ENCODE assay signal across 36 cellular contexts in genomic region chr4:99712530-99712929, GRCh38. TPM values are rescaled to one million over a fixed set of nuclear protein-coding genes. Genes with fewer than 3 reads are reported as not detected.
"Had no signal": no experiment of that assay in that cellular context is flagged by ENCODE, and none has a peak within 500 bp of the region (broad histone marks: within the 10 kb centered on the region; RNA-seq: fewer than 3 reads in every experiment).

No MANE protein-coding gene starts in this region.

- H3K9me3 ChIP-seq: adrenal gland had no signal

- H3K4me1 ChIP-seq: adrenal gland had no signal

- H3K36me3 ChIP-seq: adrenal gland, cardiac muscle cell had no signal

- DNase-seq: activated B cell treated with CpG ODN at 0.5 μM for 24 hours; activated CD4-positive, alpha-beta memory T cell treated with anti-CD3 and anti-CD28 coated beads for 36 hours; activated CD4-positive, alpha-beta T cell treated with anti-CD3 and anti-CD28 coated beads for 4 hours; activated CD4-positive, alpha-beta T cell treated with anti-CD3 and anti-CD28 coated beads, Interleukin-2, amount 10 ng/mL, durations not matched to agents 24 days and 14 days; activated CD4-positive, alpha-beta T cell treated with anti-CD3 and anti-CD28 coated beads, Interleukin-2, amount 50 U/mL, for 1 hour; activated CD4-positive, alpha-beta T cell treated with anti-CD3 and anti-CD28 coated beads, Interleukin-2, amount 50 U/mL, for 4 hours; activated CD4-positive, CD25-positive, alpha-beta regulatory T cell treated with anti-CD3 and anti-CD28 coated beads, Interleukin-2, amount 50 U/mL, for 72 hours; activated CD8-positive, alpha-beta memory T cell treated with anti-CD3 and anti-CD28 coated beads, Interleukin-2, amount 50 U/mL, for 4 hours; activated CD8-positive, alpha-beta T cell treated with anti-CD3 and anti-CD28 coated beads for 36 hours; activated effector memory CD4-positive, alpha-beta T cell treated with anti-CD3 and anti-CD28 coated beads, Interleukin-2, amount 50 U/mL, for 16 hours; activated gamma-delta T cell treated with Interleukin-2 at 50 U/mL for 16 hours; activated naive CD4-positive, alpha-beta T cell; activated naive CD4-positive, alpha-beta T cell treated with anti-CD3 and anti-CD28 coated beads for 36 hours; activated naive CD4-positive, alpha-beta T cell treated with anti-CD3 and anti-CD28 coated beads, Interleukin-2, amount 50 U/mL, for 16 hours; activated naive CD8-positive, alpha-beta T cell treated with anti-CD3 and anti-CD28 coated beads for 36 hours; activated T-cell treated with anti-CD3 and anti-CD28 coated beads for 4 hours; activated T-cell treated with anti-CD3 and anti-CD28 coated beads, Interleukin-2, amount 50 U/mL, for 1 hour; activated T-cell treated with anti-CD3 and anti-CD28 coated beads, Interleukin-2, amount 50 U/mL, for 4 hours; activated T-cell treated with anti-CD3 and anti-CD28 coated beads, Interleukin-2, amount 50 U/mL, for 72 hours; adrenal gland; amniotic stem cell; aorta; caudate nucleus; cerebellar nuclear complex; T-helper 1 cell; T-helper 2 cell; T-helper 9 cell had no signal

- H3K4me3 ChIP-seq: adrenal gland, cardiac muscle cell had no signal

- H3K27ac ChIP-seq: adrenal gland, cardiac muscle cell, VCaP had no signal

- H3K27me3 ChIP-seq: adrenal gland, cardiac muscle cell had no signal

- FAIRE-seq: astrocyte, TTC549 had no signal

- ATAC-seq: activated CD8-positive, alpha-beta T cell treated with anti-CD3 and anti-CD28 coated beads for 36 hours; activated naive CD4-positive, alpha-beta T cell treated with anti-CD3 and anti-CD28 coated beads, Interleukin-2, amount 50 U/mL, for 72 hours; activated T-cell treated with anti-CD3 and anti-CD28 coated beads, Interleukin-2, amount 50 U/mL, for 4 hours; activated T-helper 17 cell treated with anti-CD3 and anti-CD28 coated beads, Interleukin-2, amount 50 U/mL, for 72 hours had no signal

RNA-seq across cellular contexts. Expression of gene C4orf54, which starts 54.9 kb away (rescaled TPM):
- total RNA-seq: activated B cell treated with CpG ODN at 0.5 μM for 24 hours; activated CD4-positive, alpha-beta memory T cell treated with anti-CD3 and anti-CD28 coated beads for 36 hours; activated CD4-positive, alpha-beta T cell treated with anti-CD3 and anti-CD28 coated beads, Interleukin-2, amount 10 ng/mL, durations not matched to agents 24 days and 14 days; activated CD8-positive, alpha-beta memory T cell treated with anti-CD3 and anti-CD28 coated beads for 36 hours; activated CD8-positive, alpha-beta T cell treated with anti-CD3 and anti-CD28 coated beads for 36 hours; activated naive CD4-positive, alpha-beta T cell treated with anti-CD3 and anti-CD28 coated beads for 36 hours; activated naive CD4-positive, alpha-beta T cell treated with anti-CD3 and anti-CD28 coated beads, Interleukin-2, amount 50 U/mL, for 72 hours; activated naive CD8-positive, alpha-beta T cell treated with anti-CD3 and anti-CD28 coated beads for 36 hours; activated T-cell treated with anti-CD3 and anti-CD28 coated beads, Interleukin-2, amount 50 U/mL, for 4 hours; activated T-cell treated with anti-CD3 and anti-CD28 coated beads, Interleukin-2, amount 50 U/mL, for 72 hours; activated T-helper 1 cell treated with anti-CD3 and anti-CD28 coated beads, Interleukin-12 subunit alpha, Interleukin-12 subunit beta, Interleukin-2, Interleukin-4 antibody, amounts not matched to agents 30 ng/mL and 10 ng/mL and 1 ng/mL, durations not matched to agents 14 hours and 24 hours and 36 hours; activated T-helper 17 cell treated with anti-CD3 and anti-CD28 coated beads, Interleukin-2, amount 50 U/mL, for 72 hours; astrocyte; chondrocyte had no signal
- polyA plus RNA-seq: cardiac muscle cell had no signal
